Comparison of ENCODE assay signal across 27 cellular contexts in genomic region chr4:173703076-173703475, GRCh38.
"Had no signal": no experiment of that assay in that cellular context is flagged by ENCODE, and none has a peak within 500 bp of the region (broad histone marks: within the 10 kb centered on the region; RNA-seq: fewer than 3 reads in every experiment).

No MANE protein-coding gene starts in this region.

- H3K4me3 ChIP-seq: cardiac muscle cell had no signal

- H3K36me3 ChIP-seq: brain microvascular endothelial cell, cardiac muscle cell had no signal

- H3K27ac Mint-ChIP-seq: activated CD4-positive, alpha-beta memory T cell treated with anti-CD3 and anti-CD28 coated beads for 36 hours; activated CD4-positive, alpha-beta T cell treated with anti-CD3 and anti-CD28 coated beads, Interleukin-2, amount 10 ng/mL, durations not matched to agents 7 days and 5 days; activated naive CD4-positive, alpha-beta T cell treated with anti-CD3 and anti-CD28 coated beads for 36 hours; activated naive CD8-positive, alpha-beta T cell; activated T-helper 17 cell treated with anti-CD3 and anti-CD28 coated beads, Interleukin-2, amount 50 U/mL, for 72 hours; T-helper 1 cell treated with Interleukin-12 subunit alpha and Interleukin-12 subunit beta and Interleukin-4 antibody, amounts not matched to agents 30 μg/mL and 1 μg/mL, for 36 hours had no signal

- DNase-seq: activated CD4-positive, alpha-beta memory T cell treated with anti-CD3 and anti-CD28 coated beads for 36 hours; activated CD4-positive, alpha-beta T cell treated with anti-CD3 and anti-CD28 coated beads, Interleukin-2, amount 10 ng/mL, durations not matched to agents 7 days and 5 days; activated CD4-positive, CD25-positive, alpha-beta regulatory T cell; activated CD8-positive, alpha-beta memory T cell treated with anti-CD3 and anti-CD28 coated beads for 24 hours; activated gamma-delta T cell; activated naive CD4-positive, alpha-beta T cell treated with anti-CD3 and anti-CD28 coated beads for 36 hours; activated T-cell treated with anti-CD3 and anti-CD28 coated beads, Interleukin-2, amount 50 U/mL, for 4 hours; amygdala; brain microvascular endothelial cell; cerebellar nuclear complex; KG1; MV-4-11; NCI-H1092 treated with DMSO at 0.1 percent for 48 hours; NCI-H1417 treated with DMSO at 0.1 percent for 48 hours; NCI-H1694; NCI-H2029; NCI-H2107; NCI-H510A treated with DMSO at 0.1 percent for 48 hours; NCI-H69; NK-92 treated with Interleukin-12 subunit alpha and Interleukin-12 subunit beta, amount 100 ng/mL, for 24 hours; OCI-M1; SHP77 had no signal

- H3K27ac ChIP-seq: brain microvascular endothelial cell, cardiac muscle cell, VCaP had no signal

- H3K4me1 Mint-ChIP-seq: activated CD4-positive, alpha-beta T cell treated with anti-CD3 and anti-CD28 coated beads, Interleukin-2, amount 10 ng/mL, durations not matched to agents 7 days and 5 days; activated T-helper 17 cell treated with anti-CD3 and anti-CD28 coated beads, Interleukin-2, amount 50 U/mL, for 72 hours had no signal

- H3K27me3 Mint-ChIP-seq: activated CD4-positive, alpha-beta memory T cell treated with anti-CD3 and anti-CD28 coated beads for 36 hours; activated CD4-positive, alpha-beta T cell treated with anti-CD3 and anti-CD28 coated beads, Interleukin-2, amount 10 ng/mL, durations not matched to agents 7 days and 5 days; activated naive CD8-positive, alpha-beta T cell had no signal

- H3K4me3 Mint-ChIP-seq: activated CD4-positive, alpha-beta memory T cell treated with anti-CD3 and anti-CD28 coated beads for 36 hours; activated CD4-positive, alpha-beta T cell treated with anti-CD3 and anti-CD28 coated beads, Interleukin-2, amount 10 ng/mL, durations not matched to agents 7 days and 5 days; activated naive CD4-positive, alpha-beta T cell treated with anti-CD3 and anti-CD28 coated beads for 36 hours; activated naive CD8-positive, alpha-beta T cell; activated T-cell treated with anti-CD3 and anti-CD28 coated beads, Interleukin-2, amount 50 U/mL, for 4 hours; activated T-helper 17 cell treated with anti-CD3 and anti-CD28 coated beads, Interleukin-2, amount 50 U/mL, for 72 hours; T-helper 1 cell treated with Interleukin-12 subunit alpha and Interleukin-12 subunit beta and Interleukin-4 antibody, amounts not matched to agents 30 μg/mL and 1 μg/mL, for 36 hours had no signal

- H3K27me3 ChIP-seq: brain microvascular endothelial cell, cardiac muscle cell had no signal

- H3K36me3 Mint-ChIP-seq: activated CD4-positive, alpha-beta memory T cell treated with anti-CD3 and anti-CD28 coated beads for 36 hours; activated naive CD8-positive, alpha-beta T cell had no signal

- H3K9me3 Mint-ChIP-seq: activated CD4-positive, alpha-beta memory T cell treated with anti-CD3 and anti-CD28 coated beads for 36 hours; activated CD4-positive, alpha-beta T cell treated with anti-CD3 and anti-CD28 coated beads, Interleukin-2, amount 10 ng/mL, durations not matched to agents 7 days and 5 days; activated naive CD4-positive, alpha-beta T cell treated with anti-CD3 and anti-CD28 coated beads for 36 hours; activated T-cell treated with anti-CD3 and anti-CD28 coated beads, Interleukin-2, amount 50 U/mL, for 4 hours; activated T-helper 17 cell treated with anti-CD3 and anti-CD28 coated beads, Interleukin-2, amount 50 U/mL, for 72 hours; T-helper 1 cell treated with Interleukin-12 subunit alpha and Interleukin-12 subunit beta and Interleukin-4 antibody, amounts not matched to agents 30 μg/mL and 1 μg/mL, for 36 hours had no signal
